ENCODE assay signal across 11 cellular contexts in the genomic region with DNA sequence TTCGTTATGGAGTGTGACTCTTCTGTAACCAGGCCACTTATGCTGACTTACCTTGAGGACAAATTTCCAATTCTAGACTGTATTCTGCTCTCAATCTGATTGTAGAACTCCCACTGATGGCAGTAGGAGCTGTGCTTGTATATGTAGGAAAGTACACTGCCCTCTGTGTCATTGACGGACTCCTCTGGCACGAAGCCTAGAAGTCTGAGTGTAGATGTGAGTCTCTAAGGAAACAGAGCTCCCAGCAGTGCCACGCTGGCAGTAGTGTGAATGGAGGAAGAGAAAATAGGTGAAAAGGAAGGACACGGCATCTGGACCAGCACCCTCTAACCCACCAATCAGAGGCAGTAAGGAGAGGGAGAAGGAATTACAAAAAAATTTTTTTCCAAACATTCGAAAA.
DNase-seq lines count a peak whose midpoint lies in the region; ATAC-seq and TF ChIP-seq lines count a peak whose summit lies in the region.
"Had no signal": no experiment of that assay in that cellular context is flagged by ENCODE, and none has a peak within 500 bp of the region (broad histone marks: within the 10 kb centered on the region; RNA-seq: fewer than 3 reads in every experiment).

No MANE protein-coding gene starts in this region.

- no peaks in the 10 kb centered on the region for H3K9me3 ChIP-seq in adipocyte (ENCODE audit: control insufficient read depth, low read length)
- H3K9me3 ChIP-seq in stomach = no peaks in the 10 kb centered on the region

- no peak for TF ChIP-seq EP300 in stomach (IDR thresholded peaks at IDR 0.05)

- TF ChIP-seq POLR2A in stomach (IDR thresholded peaks at IDR 0.05) = no peak

- H3K36me3 ChIP-seq in adipocyte (ENCODE audit: control insufficient read depth, insufficient read depth, low read length, severe bottlenecking) = no peaks in the 10 kb centered on the region
- no peaks in the 10 kb centered on the region for H3K36me3 ChIP-seq in stomach

- no peak overlapping the region for H3K4me3 ChIP-seq in adipocyte (ENCODE audit: low read length)
- H3K4me3 ChIP-seq in stomach = no peak overlapping the region

- 16 to 25% (median 24%) methylated on average over 6 of the region's 6 CpGs for WGBS in stomach, 5 donors

- H3K27me3 ChIP-seq in adipocyte (replicated peaks; ENCODE audit: control insufficient read depth, insufficient read depth, low read length) (no peaks in the 10 kb centered on the region), stomach (no peaks in the 10 kb centered on the region)

- DNase-seq in HK-2 (ENCODE audit: unreplicated experiment) = peak; percentile 4
- peak; percentile 77 for DNase-seq in adipocyte (ENCODE audit: low read depth)
- peak; percentile 65 for DNase-seq in left ventricle myocardium superior
- DNase-seq in stomach = peak; percentile 92
- DNase-seq: central memory CD4-positive, alpha-beta T cell; NCI-H69; stimulated activated CD4-positive, alpha-beta T cell treated with anti-CD3 and anti-CD28 coated beads, Interleukin-15, amount 100 ng/mL, for 24 hours had no signal

- H3K9ac ChIP-seq in adipocyte (ENCODE audit: low read length) = no peak overlapping the region

- intact Hi-C loops in left ventricle myocardium superior (cut with micrococcal nuclease) (no loop called here), stomach (cut with DNase I; ENCODE audit: low total_unique reads) (no loop called here)

- ATAC-seq in left ventricle myocardium superior (peak; percentile 99), HG03378 (IDR thresholded peaks at IDR 0.05; ENCODE audit: unreplicated experiment) (no peak), HG03460 (IDR thresholded peaks at IDR 0.05; ENCODE audit: unreplicated experiment) (no peak), HG02938 (IDR thresholded peaks at IDR 0.05; ENCODE audit: unreplicated experiment) (no peak), HG03039 (IDR thresholded peaks at IDR 0.05; ENCODE audit: unreplicated experiment) (no peak)

- H3K4me1 ChIP-seq in adipocyte (ENCODE audit: control insufficient read depth, insufficient read depth, low read length) (peaks cover 31% of the 10 kb centered on the region), stomach (peaks cover 0 to 15% (median 8%) of the 10 kb centered on the region in 4 donors)

- TF ChIP-seq CTCF in stomach (IDR thresholded peaks at IDR 0.05) = no peak

- peak overlapping the region in 1 of 5 donors; percentile 6 for H3K27ac ChIP-seq in stomach

Comparison
In these comparisons a context has a peak if more than half of its experiments do, and no peak if none do; other contexts are left out.
1. DNase-seq: peak in every context shown above with its lines; median percentile 92 in stomach; 77 in adipocyte; 65 in left ventricle myocardium superior; 4 in HK-2.